Comparison of ENCODE assay signal across 24 cellular contexts in the genomic region with DNA sequence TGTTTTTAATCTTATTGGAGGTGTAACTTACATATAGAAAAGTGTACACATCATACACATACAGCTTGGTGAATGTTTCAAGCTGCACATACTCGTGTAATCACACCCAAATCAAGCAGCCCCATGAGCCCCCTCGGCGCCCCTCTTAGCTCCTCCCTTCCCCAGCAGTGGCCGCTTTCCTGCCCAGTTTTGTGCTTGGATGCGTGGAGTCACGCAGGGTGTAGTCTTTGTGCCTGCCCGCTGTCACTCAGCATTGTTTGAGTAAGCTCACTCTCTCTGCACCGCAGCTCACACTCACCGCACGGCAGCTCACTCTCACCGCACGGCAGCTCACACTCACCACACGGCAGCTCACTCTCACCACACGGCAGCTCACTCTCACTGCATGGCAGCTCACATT.
"Had no signal": no experiment of that assay in that cellular context is flagged by ENCODE, and none has a peak within 500 bp of the region (broad histone marks: within the 10 kb centered on the region; RNA-seq: fewer than 3 reads in every experiment).

No MANE protein-coding gene starts in this region.

- H3K4me3 ChIP-seq: colonic mucosa, gastroesophageal sphincter, mucosa of descending colon, right atrium auricular region, testis, transverse colon, uterus had no signal

- H3K27ac ChIP-seq: colonic mucosa, gastroesophageal sphincter, right atrium auricular region, testis, transverse colon, uterus had no signal

- H3K36me3 ChIP-seq: colonic mucosa, transverse colon, uterus had no signal

- ATAC-seq: activated CD8-positive, alpha-beta T cell treated with anti-CD3 and anti-CD28 coated beads for 36 hours; activated T-cell treated with anti-CD3 and anti-CD28 coated beads, Interleukin-2, amount 50 U/mL, for 4 hours; activated T-helper 17 cell treated with anti-CD3 and anti-CD28 coated beads, Interleukin-2, amount 50 U/mL, for 72 hours; gastroesophageal sphincter; left ventricle myocardium superior; mucosa of descending colon; natural killer cell treated with Interleukin-12 subunit alpha and Interleukin-12 subunit beta and Interleukin-15 and Interleukin-18, amount 100 ng/mL, for 72 hours; stimulated activated naive CD8-positive, alpha-beta T cell treated with anti-CD3 and anti-CD28 coated beads, Interleukin-15, Interleukin-2, amounts not matched to agents 100 U/mL and 50 U/mL, for 24 hours; T-helper 17 cell; WTC11 had no signal

- H3K4me1 ChIP-seq: colonic mucosa, gastroesophageal sphincter, right atrium auricular region, testis, transverse colon, uterus had no signal

- H3K9me3 ChIP-seq: colonic mucosa, gastroesophageal sphincter, mucosa of descending colon, right atrium auricular region, testis, transverse colon, uterus had no signal

- H3K27me3 ChIP-seq: colonic mucosa, gastroesophageal sphincter, right atrium auricular region, testis, transverse colon, uterus had no signal

- DNase-seq: activated CD4-positive, alpha-beta T cell treated with anti-CD3 and anti-CD28 coated beads for 1 hour; activated CD4-positive, alpha-beta T cell treated with anti-CD3 and anti-CD28 coated beads, Interleukin-2, amount 50 U/mL, for 1 hour; activated CD8-positive, alpha-beta T cell treated with anti-CD3 and anti-CD28 coated beads for 36 hours; activated gamma-delta T cell treated with Interleukin-2 at 50 U/mL for 16 hours; activated naive CD4-positive, alpha-beta T cell treated with anti-CD3 and anti-CD28 coated beads, Interleukin-2, amount 50 U/mL, for 16 hours; activated T-cell treated with anti-CD3 and anti-CD28 coated beads, Interleukin-2, amount 50 U/mL, for 4 hours; amniotic stem cell; colonic mucosa; effector memory CD4-positive, alpha-beta T cell; erythroblast; left ventricle myocardium superior; stimulated activated CD4-positive, alpha-beta T cell treated with anti-CD3 and anti-CD28 coated beads, Interleukin-2, amount 100 ng/mL, for 48 hours; stimulated activated naive CD8-positive, alpha-beta T cell treated with anti-CD3 and anti-CD28 coated beads, Interleukin-15, Interleukin-2, amounts not matched to agents 100 U/mL and 50 U/mL, for 24 hours; T-helper 17 cell; T1000; testis; transverse colon; uterus had no signal
